In genomic region chr1:156393095-156393494, GRCh38 we compare ENCODE assay signal across 1 cellular context.
TF ChIP-seq lines count a peak whose summit lies in the region.

No MANE protein-coding gene starts in this region.

TF ChIP-seq in GM23338, 12 proteins besides CTCF, POLR2A, EP300 and RAD21 (continued from another document):
- TF ChIP-seq ZNF114 (CRISPR knock-in tag; IDR thresholded peaks at IDR 0.05) (no peak), POLR2AphosphoS5 (IDR thresholded peaks at IDR 0.05; ENCODE audit: low read depth) (no peak), STAT1 (IDR thresholded peaks at IDR 0.05; ENCODE audit: unreplicated experiment) (no peak)
- TF ChIP-seq, protein P1, sequence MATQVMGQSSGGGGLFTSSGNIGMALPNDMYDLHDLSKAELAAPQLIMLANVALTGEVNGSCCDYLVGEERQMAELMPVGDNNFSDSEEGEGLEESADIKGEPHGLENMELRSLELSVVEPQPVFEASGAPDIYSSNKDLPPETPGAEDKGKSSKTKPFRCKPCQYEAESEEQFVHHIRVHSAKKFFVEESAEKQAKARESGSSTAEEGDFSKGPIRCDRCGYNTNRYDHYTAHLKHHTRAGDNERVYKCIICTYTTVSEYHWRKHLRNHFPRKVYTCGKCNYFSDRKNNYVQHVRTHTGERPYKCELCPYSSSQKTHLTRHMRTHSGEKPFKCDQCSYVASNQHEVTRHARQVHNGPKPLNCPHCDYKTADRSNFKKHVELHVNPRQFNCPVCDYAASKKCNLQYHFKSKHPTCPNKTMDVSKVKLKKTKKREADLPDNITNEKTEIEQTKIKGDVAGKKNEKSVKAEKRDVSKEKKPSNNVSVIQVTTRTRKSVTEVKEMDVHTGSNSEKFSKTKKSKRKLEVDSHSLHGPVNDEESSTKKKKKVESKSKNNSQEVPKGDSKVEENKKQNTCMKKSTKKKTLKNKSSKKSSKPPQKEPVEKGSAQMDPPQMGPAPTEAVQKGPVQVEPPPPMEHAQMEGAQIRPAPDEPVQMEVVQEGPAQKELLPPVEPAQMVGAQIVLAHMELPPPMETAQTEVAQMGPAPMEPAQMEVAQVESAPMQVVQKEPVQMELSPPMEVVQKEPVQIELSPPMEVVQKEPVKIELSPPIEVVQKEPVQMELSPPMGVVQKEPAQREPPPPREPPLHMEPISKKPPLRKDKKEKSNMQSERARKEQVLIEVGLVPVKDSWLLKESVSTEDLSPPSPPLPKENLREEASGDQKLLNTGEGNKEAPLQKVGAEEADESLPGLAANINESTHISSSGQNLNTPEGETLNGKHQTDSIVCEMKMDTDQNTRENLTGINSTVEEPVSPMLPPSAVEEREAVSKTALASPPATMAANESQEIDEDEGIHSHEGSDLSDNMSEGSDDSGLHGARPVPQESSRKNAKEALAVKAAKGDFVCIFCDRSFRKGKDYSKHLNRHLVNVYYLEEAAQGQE (IDR thresholded peaks at IDR 0.05; ENCODE audit: unreplicated experiment): no peak
